Comparison of ENCODE assay signal across 19 cellular contexts in genomic region chr1:93434987-93435386, GRCh38. TPM values are rescaled to one million over a fixed set of nuclear protein-coding genes. Genes with fewer than 3 reads are reported as not detected.
DNase-seq lines count a peak whose midpoint lies in the region; ATAC-seq and TF ChIP-seq lines count a peak whose summit lies in the region.
"Had no signal": no experiment of that assay in that cellular context is flagged by ENCODE, and none has a peak within 500 bp of the region (broad histone marks: within the 10 kb centered on the region; RNA-seq: fewer than 3 reads in every experiment).

No MANE protein-coding gene starts in this region.

- ATAC-seq in esophagus mucosa, result peak; percentile 22
- ATAC-seq in omental fat pad (ENCODE audit: low FRiP score), result peak; percentile 28
- ATAC-seq in HG03342 (IDR thresholded peaks at IDR 0.05; ENCODE audit: unreplicated experiment), result no peak
- ATAC-seq: Panc1 had no signal

- H2BK15ac ChIP-seq in H9 (ENCODE audit: low read depth, low read length), result no peak overlapping the region

- peaks cover 4% of the 10 kb centered on the region for H3K4me1 ChIP-seq in left ventricle myocardium inferior
- no peaks in the 10 kb centered on the region for H3K4me1 ChIP-seq in H9 (ENCODE audit: insufficient read depth, low read length)
- H3K4me1 ChIP-seq: HAP-1 had no signal

- no peak overlapping the region for H3K9ac ChIP-seq in H9 (ENCODE audit: extremely low read depth, insufficient read length, low read length)
- H3K9ac ChIP-seq: KMS-11 had no signal

- H3K27me3 Mint-ChIP-seq in H9 (ENCODE audit: low read depth), result no peaks in the 10 kb centered on the region

- H3K27me3 ChIP-seq in left ventricle myocardium inferior (ENCODE audit: low read depth) (no peaks in the 10 kb centered on the region), H9 (ENCODE audit: insufficient read depth, low read length) (no peaks in the 10 kb centered on the region)

- TF ChIP-seq CTCF in left ventricle myocardium inferior (IDR thresholded peaks at IDR 0.05; ENCODE audit: borderline replicate concordance), result no peak
- TF ChIP-seq CTCF in H9 (conservative IDR thresholded peaks at IDR 0.05), result no peak
- TF ChIP-seq CTCF in omental fat pad (IDR thresholded peaks at IDR 0.05), result no peak

- H3K14ac ChIP-seq in H9 (ENCODE audit: insufficient read depth, low read length), result no peak overlapping the region

- no peak overlapping the region for H3K23ac ChIP-seq in H9 (ENCODE audit: insufficient read length, low read depth, low read length)

- H2AFZ ChIP-seq in H9 (ENCODE audit: low read length), result no peak overlapping the region

- no peak overlapping the region for H3K27ac Mint-ChIP-seq in H9
- H3K27ac Mint-ChIP-seq: B cell had no signal

- peaks cover 0 to 3% of the 10 kb centered on the region in 2 experiments; a peak in 2 of 4 replicates for H3K4me1 Mint-ChIP-seq in H9
- H3K4me1 Mint-ChIP-seq: B cell had no signal

- no peaks in the 10 kb centered on the region for H3K23me2 ChIP-seq in H9 (ENCODE audit: insufficient read length, low read depth, low read length, poor library complexity, severe bottlenecking)

- no peaks in the 10 kb centered on the region for H3K79me2 ChIP-seq in H9 (ENCODE audit: insufficient read depth, low read length)

- no peak overlapping the region for H2BK5ac ChIP-seq in H9 (ENCODE audit: insufficient read length, low read length)

- H3K4me3 ChIP-seq in left ventricle myocardium inferior, result no peak overlapping the region
- H3K4me3 ChIP-seq: HAP-1 had no signal

- H3K4me2 ChIP-seq in H9 (ENCODE audit: insufficient read depth, insufficient read length, low read length), result no peak overlapping the region
- H3K4me2 ChIP-seq: KMS-11 had no signal

- H3K79me1 ChIP-seq in H9 (ENCODE audit: insufficient read depth, low read depth, low read length, poor library complexity, severe bottlenecking), result no peaks in the 10 kb centered on the region

- H2BK12ac ChIP-seq in H9 (ENCODE audit: insufficient read length, low read depth, low read length), result no peak overlapping the region

- H4K5ac ChIP-seq in H9 (ENCODE audit: insufficient read length, low read depth, low read length), result no peak overlapping the region

- H3K36me3 ChIP-seq in left ventricle myocardium inferior, result no peaks in the 10 kb centered on the region
- H3K36me3 ChIP-seq: HAP-1 had no signal

- H2BK20ac ChIP-seq in H9 (ENCODE audit: low read depth, low read length, poor library complexity, severe bottlenecking), result no peak overlapping the region

- H3K4me3 Mint-ChIP-seq in H9, result no peak overlapping the region
- H3K4me3 Mint-ChIP-seq: B cell had no signal

- H3K4ac ChIP-seq in H9 (ENCODE audit: low read depth, low read length), result no peak overlapping the region

- peaks cover 13 to 17% of the 10 kb centered on the region in 2 experiments for H3K9me3 Mint-ChIP-seq in H9

- H2AK5ac ChIP-seq in H9 (ENCODE audit: insufficient read length, low read length), result no peak overlapping the region

- intact Hi-C loops in cardiac septum (cut with DNase I) (loop anchor here (5.0 kb wide), 1 partner anchor 128 kb away; no protein-coding TSS in a partner anchor), left ventricle myocardium inferior (cut with micrococcal nuclease) (loop anchor here (5.0 to 10.0 kb wide), 3 partner anchors 192 to 410 kb away; no protein-coding TSS in a partner anchor)

- no peak overlapping the region for H2BK120ac ChIP-seq in H9 (ENCODE audit: low read depth, low read length, poor library complexity, severe bottlenecking)

- H3K27ac ChIP-seq in left ventricle myocardium inferior (replicated peaks) (no peak overlapping the region), H9 (ENCODE audit: insufficient read length, low read depth, low read length) (no peak overlapping the region), substantia nigra (ENCODE audit: low read depth, low read length, poor library complexity, severe bottlenecking) (no peak overlapping the region)
- H3K27ac ChIP-seq: KMS-11 had no signal

- no CpG with 5 or more reads among the region's 5 CpGs for WGBS in H9 (ENCODE audit: extremely low coverage, insufficient read length, low lambda C conversion rate)

- DNase-seq in cardiac septum (ENCODE audit: low spot score) (peak; percentile 67), left ventricle myocardium inferior (no peak), H9 (no peak), omental fat pad (ENCODE audit: low spot score) (no peak), C1 segment of cervical spinal cord (lab: John Stamatoyannopoulos, UW) (no peak), substantia nigra (lab: John Stamatoyannopoulos, UW) (no peak)
- DNase-seq: NCI-H1092 treated with DMSO at 0.1 percent for 48 hours; NCI-H1436 treated with DMSO at 0.1 percent for 48 hours; NCI-H2029; NCI-H345; NCI-H524; NCI-H774; NK-92 treated with Interleukin-12 subunit alpha and Interleukin-12 subunit beta, amount 100 ng/mL, for 24 hours had no signal

- H3K56ac ChIP-seq in H9 (ENCODE audit: insufficient read length, low read depth, low read length), result no peak overlapping the region

- no peaks in the 10 kb centered on the region for H4K20me1 ChIP-seq in H9 (ENCODE audit: control insufficient read depth, insufficient read depth, insufficient read length)

- peaks cover 3 to 19% (median 3%) of the 10 kb centered on the region in 3 experiments; a peak in 4 of 7 replicates for H3K36me3 Mint-ChIP-seq in H9 (ENCODE audit: insufficient read depth in 1 of 3, low read depth in 3 of 3)

- H4K91ac ChIP-seq in H9 (ENCODE audit: insufficient read length, low read depth, low read length), result peak overlapping the region; percentile 51

- H4K8ac ChIP-seq in H9 (replicated peaks; ENCODE audit: insufficient read length, low read depth, low read length), result no peak overlapping the region

- H3K9me3 ChIP-seq in left ventricle myocardium inferior (replicated peaks) (no peaks in the 10 kb centered on the region), H9 (ENCODE audit: control insufficient read depth, low read depth, low read length) (peaks cover 15% of the 10 kb centered on the region)
- H3K9me3 ChIP-seq: HAP-1 had no signal

- H3T11ph ChIP-seq in H9 (ENCODE audit: low read length), result no peak overlapping the region

- no peak overlapping the region for H3K18ac ChIP-seq in H9 (ENCODE audit: insufficient read length, low read depth, low read length)

RNA-seq across cellular contexts. Expression of gene FNBP1L, which starts 12.9 kb away (rescaled TPM):
- total RNA-seq in cardiac septum (13.5 TPM), left ventricle myocardium inferior (28.0 TPM), H9 (2021) (115 and 119 TPM in 2 replicates), esophagus mucosa (8.5 TPM), omental fat pad (10 to 100 TPM; 16.7 to 47.1 (median 27.7) TPM)
